ENCODE assay signal across 8 cellular contexts in the genomic region with DNA sequence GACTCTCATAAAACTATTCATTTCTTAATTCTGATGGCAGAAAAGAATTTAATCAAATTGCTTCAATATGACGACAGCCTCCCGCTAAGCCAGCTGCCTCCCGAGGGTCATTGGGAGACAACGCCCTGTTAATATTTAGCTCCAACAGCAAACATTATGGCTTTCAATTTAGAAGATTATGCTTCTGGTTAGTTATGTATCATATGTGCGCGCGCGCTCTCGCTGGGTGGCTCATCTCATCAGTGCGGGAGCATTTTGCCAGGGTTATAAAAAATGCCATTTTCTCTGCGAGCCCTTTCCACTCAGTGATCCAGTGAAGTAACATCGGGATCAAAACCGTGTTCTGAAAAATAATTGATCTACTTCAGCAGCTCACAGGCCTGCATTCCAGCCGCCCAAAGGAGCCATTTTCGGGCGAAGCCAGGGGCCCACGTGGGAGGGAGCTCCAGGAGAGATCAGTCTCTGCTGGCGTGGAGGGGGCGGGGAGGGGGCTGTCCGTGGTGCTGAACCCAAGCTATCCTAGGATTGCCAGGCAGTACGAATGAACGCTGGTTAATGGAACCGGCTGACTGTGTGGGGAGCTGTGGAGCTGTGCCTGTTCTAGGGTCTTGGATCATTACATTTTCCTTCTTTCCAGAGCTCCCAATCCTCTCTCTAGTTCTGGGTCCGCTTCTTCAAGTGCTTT.
DNase-seq lines count a peak whose midpoint lies in the region; ATAC-seq and TF ChIP-seq lines count a peak whose summit lies in the region.

No MANE protein-coding gene starts in this region.

- H3K27me3 ChIP-seq in WERI-Rb-1 (ENCODE audit: insufficient read depth, low read depth, severe bottlenecking) (no peaks in the 10 kb centered on the region), upper lobe of left lung (no peaks in the 10 kb centered on the region)

- H3K4me3 ChIP-seq in WERI-Rb-1 (ENCODE audit: low read depth, low read length) = peak overlapping the region; percentile 22
- H3K4me3 ChIP-seq in upper lobe of left lung = no peak overlapping the region

- H3K9me3 ChIP-seq in WERI-Rb-1 (ENCODE audit: severe bottlenecking) (no peaks in the 10 kb centered on the region), upper lobe of left lung (no peaks in the 10 kb centered on the region)

- no peak for TF ChIP-seq POLR2A in upper lobe of left lung (IDR thresholded peaks at IDR 0.05)

- TF ChIP-seq EP300 in upper lobe of left lung (IDR thresholded peaks at IDR 0.05) = no peak

- 0 out of 2 replicates have a peak, but pooled peaks have one; percentile 29 for TF ChIP-seq CTCF in WERI-Rb-1 (IDR thresholded peaks at IDR 0.05; ENCODE audit: low read depth, low read length)
- TF ChIP-seq CTCF in upper lobe of left lung (IDR thresholded peaks at IDR 0.05) = no peak

- DNase-seq in COLO829 (ENCODE audit: low spot score) (peak; percentile 34), HT-29 (ENCODE audit: low spot score) (peak; percentile 38), WERI-Rb-1 (peak; percentile 74), iPS-NIHi7 (ENCODE audit: extremely low spot score) (peak; percentile 95), upper lobe of left lung (no peak), NCI-H2107 (lab: John Stamatoyannopoulos, UW) (no peak), NCI-H345 treated with DMSO at 0.1 percent for 48 hours (lab: John Stamatoyannopoulos, UW; ENCODE audit: unreplicated experiment) (no peak)

- 23 to 28% methylated on average over 24 of the region's 24 CpGs for WGBS in upper lobe of left lung, 2 donors

- ATAC-seq in upper lobe of left lung (ENCODE audit: low FRiP score in 2 of 2) = no peak
- no peak for ATAC-seq in HG02884 (IDR thresholded peaks at IDR 0.05; ENCODE audit: unreplicated experiment)

- no peaks in the 10 kb centered on the region for H3K4me1 ChIP-seq in upper lobe of left lung

- H3K27ac ChIP-seq in WERI-Rb-1 (peak overlapping the region; percentile 46), upper lobe of left lung (no peak overlapping the region)

- H3K36me3 ChIP-seq in WERI-Rb-1 (no peaks in the 10 kb centered on the region), upper lobe of left lung (no peaks in the 10 kb centered on the region)

Comparison
In these comparisons a context has a peak if more than half of its experiments do, and no peak if none do; other contexts are left out.
1. DNase-seq: peak in COLO829 (single experiment), HT-29 (single experiment), WERI-Rb-1 (single experiment) and iPS-NIHi7 (single experiment); none in upper lobe of left lung (0 of 2), NCI-H2107 (single experiment) and NCI-H345 treated with DMSO at 0.1 percent for 48 hours (single experiment).